ENCODE assay signal across 11 cellular contexts in genomic region chr13:35471466-35472307, GRCh38. TPM values are rescaled to one million over a fixed set of nuclear protein-coding genes. Genes with fewer than 3 reads are reported as not detected.
A peak's percentile ranks its signal among the peaks of the same experiment; 100 is the strongest.
DNase-seq lines count a peak whose midpoint lies in the region; ATAC-seq and TF ChIP-seq lines count a peak whose summit lies in the region.
"Had no signal": no experiment of that assay in that cellular context is flagged by ENCODE, and none has a peak within 500 bp of the region (broad histone marks: within the 10 kb centered on the region; RNA-seq: fewer than 3 reads in every experiment).

No MANE protein-coding gene starts in this region.

- H3K4me3 ChIP-seq in GM23338 (peak overlapping the region; percentile 71), WERI-Rb-1 (ENCODE audit: low read depth, low read length) (peak overlapping the region; percentile 56), hepatocyte (peak overlapping the region; percentile 20), sigmoid colon (peak overlapping the region; percentile 24 to 48 (median 42)), body of pancreas (no peak overlapping the region), HAP-1 (no peak overlapping the region)

- H3K4me1 ChIP-seq in GM23338 (ENCODE audit: insufficient read depth) = peaks cover 43% of the 10 kb centered on the region
- no peaks in the 10 kb centered on the region for H3K4me1 ChIP-seq in hepatocyte (ENCODE audit: insufficient read depth)
- no peaks in the 10 kb centered on the region for H3K4me1 ChIP-seq in sigmoid colon
- H3K4me1 ChIP-seq in body of pancreas = no peaks in the 10 kb centered on the region
- peaks cover 17% of the 10 kb centered on the region for H3K4me1 ChIP-seq in HAP-1

- ATAC-seq in GM23338 = peak; percentile 6
- no peak for ATAC-seq in HG02973 (IDR thresholded peaks at IDR 0.05; ENCODE audit: unreplicated experiment)
- no peak for ATAC-seq in body of pancreas

- peaks cover 34% of the 10 kb centered on the region for H3K4me1 Mint-ChIP-seq in GM23338

- H3K4me3 Mint-ChIP-seq in GM23338 = peak overlapping the region; percentile 84

- in situ Hi-C loops in HAP-1 (cut with MboI; ENCODE audit: low sequenced_read_pairs) = no loop called here

- H3K9me2 ChIP-seq in GM23338 (ENCODE audit: insufficient read depth) (no peaks in the 10 kb centered on the region), hepatocyte (replicated peaks; ENCODE audit: insufficient read depth) (no peaks in the 10 kb centered on the region)

- peaks cover 66% of the 10 kb centered on the region for H3K27me3 Mint-ChIP-seq in GM23338 (ENCODE audit: insufficient read depth, low read depth, poor library complexity)

- no peak for TF ChIP-seq CTCF in GM23338 (conservative IDR thresholded peaks at IDR 0.05; ENCODE audit: low read depth in 2 of 2)
- TF ChIP-seq CTCF in WERI-Rb-1 (IDR thresholded peaks at IDR 0.05; ENCODE audit: low read depth, low read length) = no peak
- TF ChIP-seq CTCF in hepatocyte (IDR thresholded peaks at IDR 0.05; ENCODE audit: poor library complexity) = no peak
- no peak for TF ChIP-seq CTCF in sigmoid colon (IDR thresholded peaks at IDR 0.05)
- no peak for TF ChIP-seq CTCF in body of pancreas (IDR thresholded peaks at IDR 0.05)

- H3K9me3 ChIP-seq in WERI-Rb-1 (ENCODE audit: severe bottlenecking) (no peaks in the 10 kb centered on the region), hepatocyte (ENCODE audit: low read depth) (no peaks in the 10 kb centered on the region), sigmoid colon (no peaks in the 10 kb centered on the region), body of pancreas (no peaks in the 10 kb centered on the region), HAP-1 (0 out of 2 replicates have a peak, but pooled peaks cover 2% of the 10 kb centered on the region)

- H4K20me1 ChIP-seq in GM23338 (replicated peaks; ENCODE audit: insufficient read depth) (peaks cover 18% of the 10 kb centered on the region), hepatocyte (ENCODE audit: insufficient read depth, poor library complexity, severe bottlenecking) (no peaks in the 10 kb centered on the region)

- H2AFZ ChIP-seq in GM23338 (no peak overlapping the region), hepatocyte (peak overlapping the region; percentile 13)

- DNase-seq in GM23338 (ENCODE audit: low spot score) = peak; percentile 33
- DNase-seq in WERI-Rb-1 = peak; percentile 39
- DNase-seq in hepatocyte (ENCODE audit: low spot score) = peak; percentile 16
- DNase-seq in sigmoid colon = no peak
- no peak for DNase-seq in body of pancreas
- DNase-seq in NCI-H1417 treated with DMSO at 0.1 percent for 48 hours (lab: John Stamatoyannopoulos, UW) = no peak
- no peak for DNase-seq in HAP-1 (ENCODE audit: low spot score in 2 of 2)
- DNase-seq: GF-D8; NCI-H526; stimulated activated CD4-positive, alpha-beta T cell treated with anti-CD3 and anti-CD28 coated beads, Interleukin-1b, Interleukin-23, amount 100 ng/mL, for 48 hours had no signal

- H3K4me2 ChIP-seq in GM23338 = peak overlapping the region; percentile 85
- peak overlapping the region; percentile 83 for H3K4me2 ChIP-seq in hepatocyte

- H3K27ac Mint-ChIP-seq in GM23338 = no peak overlapping the region

- H3K27ac ChIP-seq in GM23338 (ENCODE audit: low read depth) (no peak overlapping the region), WERI-Rb-1 (peak overlapping the region; percentile 97), hepatocyte (peak overlapping the region; percentile 95), sigmoid colon (peak overlapping the region; percentile 73 to 75 (median 74)), body of pancreas (no peak overlapping the region)

- H3K9me3 Mint-ChIP-seq in GM23338 = no peaks in the 10 kb centered on the region

- H3K36me3 ChIP-seq in GM23338 (ENCODE audit: insufficient read depth) (no peaks in the 10 kb centered on the region), WERI-Rb-1 (peaks cover 42% of the 10 kb centered on the region), hepatocyte (replicated peaks; ENCODE audit: insufficient read depth, low read depth) (no peaks in the 10 kb centered on the region), sigmoid colon (no peaks in the 10 kb centered on the region), body of pancreas (replicated peaks in 1 of 2; ENCODE audit: insufficient read depth in 1 of 2, low read depth in 2 of 2) (no peaks in the 10 kb centered on the region), HAP-1 (replicated peaks) (no peaks in the 10 kb centered on the region)

- TF ChIP-seq EP300 in sigmoid colon (IDR thresholded peaks at IDR 0.05) = no peak

- no peaks in the 10 kb centered on the region for H3K79me2 ChIP-seq in GM23338 (replicated peaks; ENCODE audit: insufficient read depth)
- peaks cover 39% of the 10 kb centered on the region for H3K79me2 ChIP-seq in hepatocyte

- 8% methylated on average over 38 of the region's 38 CpGs for WGBS in hepatocyte (ENCODE audit: low lambda C conversion rate, missing lambda C conversion rate)
- 31 to 59% methylated on average over 38 of the region's 38 CpGs for WGBS in sigmoid colon, 2 donors
- WGBS in body of pancreas, 2 donors = 71 to 82% methylated on average over 38 of the region's 38 CpGs

- H3K27me3 ChIP-seq in GM23338 (ENCODE audit: insufficient read depth) = peaks cover 86% of the 10 kb centered on the region
- H3K27me3 ChIP-seq in WERI-Rb-1 (ENCODE audit: insufficient read depth, low read depth, severe bottlenecking) = no peaks in the 10 kb centered on the region
- H3K27me3 ChIP-seq in hepatocyte = peaks cover 80% of the 10 kb centered on the region
- H3K27me3 ChIP-seq in sigmoid colon = no peaks in the 10 kb centered on the region
- H3K27me3 ChIP-seq in body of pancreas = no peaks in the 10 kb centered on the region
- no peaks in the 10 kb centered on the region for H3K27me3 ChIP-seq in HAP-1 (ENCODE audit: low read depth)

- TF ChIP-seq POLR2A in sigmoid colon (IDR thresholded peaks at IDR 0.05) (no peak), body of pancreas (IDR thresholded peaks at IDR 0.05) (no peak)

- H3F3A ChIP-seq in GM23338 (replicated peaks; ENCODE audit: low read depth) = no peaks in the 10 kb centered on the region; the same call in 1 of the 2 replicates

- H3K36me3 Mint-ChIP-seq in GM23338 (ENCODE audit: low read depth) = no peaks in the 10 kb centered on the region

- intact Hi-C loops in sigmoid colon (cut with DNase I) (no loop called here), body of pancreas (cut with DNase I) (no loop called here)

TF ChIP-seq in GM23338, 12 proteins besides CTCF, POLR2A, EP300 and RAD21:
- TF ChIP-seq EZH2 (IDR thresholded peaks at IDR 0.05; ENCODE audit: low read depth, unreplicated experiment) = peak; percentile 71
- no peak for TF ChIP-seq EZH2phosphoT487 (IDR thresholded peaks at IDR 0.05; ENCODE audit: unreplicated experiment)

RNA-seq across cellular contexts. Expression of gene MAB21L1, which starts 4.8 kb away (rescaled TPM):
- total RNA-seq in GM23338 (2014; rRNA removed; shearing (Covaris generic)) = not detected in 2 replicates
- polyA plus RNA-seq in GM23338 (2016; fragmentation: Nextera tagmentation; extraction: Ambion mirVana) (0.28 and 0.78 TPM in 2 replicates), hepatocyte (9.9 and 10.6 TPM in 2 replicates), sigmoid colon (under 1 TPM in 2 of 3 donors, not detected in 1; 0.51 to 0.60 TPM)
- total RNA-seq in hepatocyte (16.9 and 20.7 TPM in 2 replicates), sigmoid colon (1 to 10 TPM; 1.1 to 2.9 (median 1.7) TPM), body of pancreas (under 1 TPM in 1 of 2 donors, not detected in 1; 0.52 TPM)

Comparison
In these comparisons a context has a peak if more than half of its experiments do, and no peak if none do; other contexts are left out.
1. DNase-seq: peak in GM23338 (single experiment), WERI-Rb-1 (single experiment) and hepatocyte (single experiment); none in sigmoid colon (single experiment), body of pancreas (0 of 4), NCI-H1417 treated with DMSO at 0.1 percent for 48 hours (single experiment) and HAP-1 (0 of 2).
2. H3K27ac ChIP-seq: peak in WERI-Rb-1 (single experiment), hepatocyte (single experiment) and sigmoid colon (4 of 4); none in GM23338 (single experiment) and body of pancreas (0 of 4).
3. H3K4me3 ChIP-seq: peak in GM23338 (single experiment), WERI-Rb-1 (single experiment), hepatocyte (single experiment) and sigmoid colon (4 of 4); none in body of pancreas (0 of 2) and HAP-1 (single experiment).